In genomic region chr9:110334183-110334582, GRCh38 we compare ENCODE assay signal across 19 cellular contexts. TPM values are rescaled to one million over a fixed set of nuclear protein-coding genes. Genes with fewer than 3 reads are reported as not detected.
A peak's percentile ranks its signal among the peaks of the same experiment; 100 is the strongest.
DNase-seq lines count a peak whose midpoint lies in the region; ATAC-seq and TF ChIP-seq lines count a peak whose summit lies in the region.
"Had no signal": no experiment of that assay in that cellular context is flagged by ENCODE, and none has a peak within 500 bp of the region (broad histone marks: within the 10 kb centered on the region; RNA-seq: fewer than 3 reads in every experiment).

No MANE protein-coding gene starts in this region.

- DNase-seq in MV-4-11 (lab: John Stamatoyannopoulos, UW) (peak; percentile 37), upper lobe of right lung (no peak), DMS79 treated with DMSO at 0.1 percent for 48 hours (lab: John Stamatoyannopoulos, UW) (no peak), left lung (no peak), COLO829 (ENCODE audit: low spot score) (no peak)
- DNase-seq: activated CD8-positive, alpha-beta memory T cell treated with anti-CD3 and anti-CD28 coated beads, Interleukin-2, amount 10 ng/mL, durations not matched to agents 7 days and 5 days; central memory CD4-positive, alpha-beta T cell; natural killer cell; NCI-H510A; Right ventricle myocardium superior had no signal

- H3K27me3 ChIP-seq in upper lobe of right lung, result no peaks in the 10 kb centered on the region
- H3K27me3 ChIP-seq in left lung, result no peaks in the 10 kb centered on the region
- H3K27me3 ChIP-seq: BLaER1, right atrium auricular region had no signal

- H3K36me3 ChIP-seq in upper lobe of right lung, result no peaks in the 10 kb centered on the region
- no peaks in the 10 kb centered on the region for H3K36me3 ChIP-seq in left lung
- H3K36me3 ChIP-seq: BLaER1, right atrium auricular region had no signal

- TF ChIP-seq CTCF in upper lobe of right lung (IDR thresholded peaks at IDR 0.05) (no peak), left lung (IDR thresholded peaks at IDR 0.05) (no peak)

- ATAC-seq in GM18858 (IDR thresholded peaks at IDR 0.05; ENCODE audit: unreplicated experiment) (peak; percentile 67), GM21390 (IDR thresholded peaks at IDR 0.05; ENCODE audit: unreplicated experiment) (peak; percentile 78), HG02943 (IDR thresholded peaks at IDR 0.05; ENCODE audit: low read depth, unreplicated experiment) (peak; percentile 60), upper lobe of right lung (no peak), left lung (no peak)
- ATAC-seq: activated CD8-positive, alpha-beta memory T cell treated with anti-CD3 and anti-CD28 coated beads, Interleukin-2, amount 10 ng/mL, durations not matched to agents 7 days and 5 days; left lobe of liver; natural killer cell had no signal

- intact Hi-C loops in upper lobe of right lung (cut with DNase I), result no loop called here
- intact Hi-C loops in left lung (cut with DNase I), result no loop called here

- no peak overlapping the region for H3K4me3 ChIP-seq in upper lobe of right lung
- H3K4me3 ChIP-seq in left lung, result no peak overlapping the region
- H3K4me3 ChIP-seq: BLaER1, right atrium auricular region had no signal

- no peak overlapping the region for H3K27ac ChIP-seq in upper lobe of right lung
- no peak overlapping the region for H3K27ac ChIP-seq in left lung
- H3K27ac ChIP-seq: BLaER1, epithelial cell of prostate, right atrium auricular region had no signal

- H3K4me1 ChIP-seq in upper lobe of right lung, result no peaks in the 10 kb centered on the region
- peaks cover 0 to 6% of the 10 kb centered on the region in 2 donors for H3K4me1 ChIP-seq in left lung
- H3K4me1 ChIP-seq: BLaER1, right atrium auricular region had no signal

- H3K9me3 ChIP-seq in upper lobe of right lung (no peaks in the 10 kb centered on the region), left lung (no peaks in the 10 kb centered on the region)
- H3K9me3 ChIP-seq: BLaER1, right atrium auricular region had no signal

RNA-seq across cellular contexts. Expression of gene TXNDC8, which starts 3.5 kb away (rescaled TPM):
- total RNA-seq in upper lobe of right lung, result not detected
- not detected for total RNA-seq in left lung
- total RNA-seq: activated CD8-positive, alpha-beta memory T cell treated with anti-CD3 and anti-CD28 coated beads, Interleukin-2, amount 10 ng/mL, durations not matched to agents 7 days and 5 days; G401; HT-29; left lobe of liver; natural killer cell; right atrium auricular region; Right ventricle myocardium superior had no signal

Comparison
In these comparisons a context has a peak if more than half of its experiments do, and no peak if none do; other contexts are left out.
1. ATAC-seq: peak in GM18858 (single experiment), GM21390 (single experiment) and HG02943 (single experiment); none in upper lobe of right lung (single experiment) and left lung (single experiment).